In the genomic region with DNA sequence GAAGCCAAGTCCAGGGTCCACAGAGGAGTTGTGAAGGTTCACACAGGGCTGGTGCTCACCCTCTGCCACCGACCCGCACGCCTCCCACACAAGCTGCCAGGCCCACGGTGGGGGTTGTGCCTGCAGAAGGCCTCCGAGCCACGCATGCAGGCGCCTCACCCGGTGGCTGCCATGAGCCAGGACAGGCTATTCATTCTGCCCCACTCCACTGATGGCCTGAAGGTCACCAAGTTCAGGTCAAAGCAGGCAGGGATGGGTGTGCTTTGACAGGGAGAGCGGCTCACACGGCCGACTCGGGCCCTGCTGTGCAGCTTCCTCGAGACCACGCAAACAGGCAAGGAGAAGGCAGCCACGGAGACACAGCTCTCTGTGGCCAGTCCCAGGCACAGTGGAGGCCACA, we compare ENCODE assay signal across 27 cellular contexts.
"Had no signal": no experiment of that assay in that cellular context is flagged by ENCODE, and none has a peak within 500 bp of the region (broad histone marks: within the 10 kb centered on the region; RNA-seq: fewer than 3 reads in every experiment).

No MANE protein-coding gene starts in this region.

- H3K27me3 ChIP-seq: ascending aorta, cardiac muscle cell, Peyer's patch, SJSA1 had no signal

- DNase-seq: activated CD4-positive, alpha-beta T cell treated with anti-CD3 and anti-CD28 coated beads for 36 hours; activated CD4-positive, alpha-beta T cell treated with anti-CD3 and anti-CD28 coated beads, Interleukin-2, amount 10 ng/mL, durations not matched to agents 7 days and 5 days; activated CD4-positive, alpha-beta T cell treated with anti-CD3 and anti-CD28 coated beads, Interleukin-2, amount 50 U/mL, for 48 hours; activated CD8-positive, alpha-beta T cell treated with anti-CD3 and anti-CD28 coated beads, Interleukin-2, amount 10 ng/mL, durations not matched to agents 7 days and 5 days; activated gamma-delta T cell; activated naive CD4-positive, alpha-beta T cell treated with Interleukin-2 at 50 U/mL for 16 hours; activated naive CD8-positive, alpha-beta T cell treated with anti-CD3 and anti-CD28 coated beads, Interleukin-2, amount 10 ng/mL, durations not matched to agents 7 days and 5 days; activated T-cell treated with anti-CD3 and anti-CD28 coated beads, Interleukin-2, amount 50 U/mL, for 24 hours; amygdala; NCI-H1105; NCI-H1417 treated with DMSO at 0.1 percent for 48 hours; NCI-H187 treated with DMSO at 0.1 percent for 48 hours; NCI-H2081; NCI-H226; NCI-H446 treated with DMSO at 0.1 percent for 48 hours; NCI-H526; NK-92 treated with Interleukin-12 subunit alpha and Interleukin-12 subunit beta, amount 100 ng/mL, for 24 hours; PC-3; Peyer's patch; RPMI8226; SHP77 treated with DMSO at 0.1 percent for 48 hours; SK-N-SH had no signal

- H3K36me3 ChIP-seq: ascending aorta, cardiac muscle cell, Peyer's patch, SJSA1 had no signal

- FAIRE-seq: TTC549 had no signal

- H3K27ac ChIP-seq: ascending aorta, cardiac muscle cell, Peyer's patch, SJSA1 had no signal

- ATAC-seq: activated CD4-positive, alpha-beta T cell treated with anti-CD3 and anti-CD28 coated beads for 36 hours; activated CD4-positive, CD25-positive, alpha-beta regulatory T cell treated with anti-CD3 and anti-CD28 coated beads, Interleukin-2, amount 50 U/mL, for 24 hours; activated CD8-positive, alpha-beta T cell treated with anti-CD3 and anti-CD28 coated beads, Interleukin-2, amount 10 ng/mL, durations not matched to agents 7 days and 5 days; PC-3 had no signal

- H3K4me3 ChIP-seq: ascending aorta, cardiac muscle cell, Peyer's patch, SJSA1 had no signal

- H3K9me3 ChIP-seq: ascending aorta, Peyer's patch, SJSA1, SK-N-SH had no signal

- H3K4me1 ChIP-seq: ascending aorta, Peyer's patch, SJSA1 had no signal
